ENCODE assay signal across 14 cellular contexts in genomic region chr2:183267148-183267827, GRCh38.
A peak's percentile ranks its signal among the peaks of the same experiment; 100 is the strongest.
DNase-seq lines count a peak whose midpoint lies in the region; ATAC-seq lines count a peak whose summit lies in the region.
"Had no signal": no experiment of that assay in that cellular context is flagged by ENCODE, and none has a peak within 500 bp of the region (broad histone marks: within the 10 kb centered on the region; RNA-seq: fewer than 3 reads in every experiment).

No MANE protein-coding gene starts in this region.

- ATAC-seq in GM18498 (IDR thresholded peaks at IDR 0.05; ENCODE audit: unreplicated experiment) = peak; percentile 79
- ATAC-seq in GM19463 (IDR thresholded peaks at IDR 0.05; ENCODE audit: unreplicated experiment) = peak; percentile 91
- ATAC-seq in HG02763 (IDR thresholded peaks at IDR 0.05; ENCODE audit: unreplicated experiment) = peak; percentile 74
- peak; percentile 64 for ATAC-seq in HG03520 (IDR thresholded peaks at IDR 0.05; ENCODE audit: unreplicated experiment)
- no peak for ATAC-seq in effector memory CD8-positive, alpha-beta T cell (replicated peaks)

- H3K36me3 Mint-ChIP-seq in effector memory CD8-positive, alpha-beta T cell (ENCODE audit: insufficient read depth) = no peaks in the 10 kb centered on the region

- H3K27me3 Mint-ChIP-seq in effector memory CD8-positive, alpha-beta T cell = no peaks in the 10 kb centered on the region

- peaks cover 4 to 9% of the 10 kb centered on the region in 2 donors for H3K9me3 Mint-ChIP-seq in effector memory CD8-positive, alpha-beta T cell

- H3K4me3 Mint-ChIP-seq in effector memory CD8-positive, alpha-beta T cell = no peak overlapping the region
- H3K4me3 Mint-ChIP-seq: neural crest cell had no signal

- H3K27ac Mint-ChIP-seq in effector memory CD8-positive, alpha-beta T cell = no peak overlapping the region

- DNase-seq in DMS53 treated with DMSO at 0.1 percent for 48 hours (lab: John Stamatoyannopoulos, UW; ENCODE audit: unreplicated experiment) = no peak
- no peak for DNase-seq in NCI-H1417 treated with DMSO at 0.1 percent for 48 hours (lab: John Stamatoyannopoulos, UW)
- DNase-seq in activated CD4-positive, alpha-beta T cell treated with anti-CD3 and anti-CD28 coated beads, Interleukin-2, amount 50 U/mL, for 48 hours = no peak
- no peak for DNase-seq in effector memory CD8-positive, alpha-beta T cell
- DNase-seq: activated gamma-delta T cell, aorta, islet precursor cell, NCI-H1930, NCI-H524 had no signal

- H3K4me1 Mint-ChIP-seq in effector memory CD8-positive, alpha-beta T cell (ENCODE audit: low read depth in 2 of 2) = no peaks in the 10 kb centered on the region
- H3K4me1 Mint-ChIP-seq: neural crest cell had no signal
